8 cellular contexts compared by ENCODE assay signal in the genomic region with DNA sequence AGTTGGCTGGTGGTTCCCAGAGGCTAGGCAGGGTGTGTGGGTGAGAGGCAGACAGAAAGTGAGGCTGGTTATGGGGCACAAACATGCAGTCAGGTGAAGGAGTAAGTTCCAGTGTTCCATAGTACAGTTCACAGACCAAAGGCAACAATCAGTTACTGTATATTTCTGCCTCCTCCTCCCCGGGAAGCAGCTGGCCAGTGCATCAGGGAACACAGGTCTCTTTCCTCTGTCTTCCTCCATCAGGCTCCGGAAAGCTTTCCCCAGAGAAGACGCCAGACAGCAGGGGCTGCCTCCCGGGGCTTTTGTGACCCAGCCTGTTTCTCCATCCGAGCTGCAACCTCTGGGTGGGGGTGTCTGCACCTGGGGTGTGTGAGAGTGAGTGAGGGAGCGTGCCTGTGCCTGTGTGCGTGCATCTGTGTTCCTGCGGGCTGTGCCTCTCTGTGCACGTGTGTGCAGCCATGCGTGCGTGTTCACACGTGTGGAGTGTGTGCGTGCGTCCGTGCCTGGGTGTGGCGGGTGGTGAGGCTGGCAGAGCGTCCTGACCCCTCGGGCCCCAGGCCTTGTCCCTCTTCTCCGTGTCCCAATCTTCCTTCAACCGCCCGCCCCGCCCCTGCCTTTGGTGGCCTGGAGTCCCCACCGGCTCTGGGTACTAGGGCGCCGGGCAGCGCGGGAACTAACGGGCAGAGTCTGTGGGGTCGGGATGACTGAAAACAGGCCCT.
DNase-seq lines count a peak whose midpoint lies in the region; ATAC-seq and TF ChIP-seq lines count a peak whose summit lies in the region.
"Not testable (repeated sequence)": the region's sequence is repeated elsewhere in the genome, so short reads cannot be mapped to it uniquely, and the experiment has no call there.

No MANE protein-coding gene starts in this region.

- not testable (repeated sequence) for H3K36me3 Mint-ChIP-seq in T-cell; activated naive CD8-positive, alpha-beta T cell treated with anti-CD3 and anti-CD28 coated beads, Interleukin-2, amount 10 ng/mL, durations not matched to agents 7 days and 5 days

- intact Hi-C loops in Right ventricle myocardium inferior (cut with DNase I); ovary (cut with DNase I); tibial artery (cut with DNase I; ENCODE audit: low total_unique reads): not testable (repeated sequence)

- H3K4me1 Mint-ChIP-seq in T-cell; activated naive CD8-positive, alpha-beta T cell treated with anti-CD3 and anti-CD28 coated beads, Interleukin-2, amount 10 ng/mL, durations not matched to agents 7 days and 5 days: not testable (repeated sequence)

- not testable (repeated sequence) for H3K4me1 ChIP-seq in ovary (ENCODE audit: insufficient read depth); tibial artery

- DNase-seq in T-cell, result peak in 22 of 34 experiments; percentile 7 to 47 (median 24)
- DNase-seq in activated naive CD8-positive, alpha-beta T cell treated with anti-CD3 and anti-CD28 coated beads, Interleukin-2, amount 10 ng/mL, durations not matched to agents 7 days and 5 days, result peak; percentile 76
- DNase-seq in Right ventricle myocardium inferior (ENCODE audit: missing footprints); tibial artery: not testable (repeated sequence)
- peak in 2 of 5 donors; percentile 40 to 54 for DNase-seq in ovary

- H3K27ac ChIP-seq in ovary, tibial artery: not testable (repeated sequence)

- H3K27me3 ChIP-seq in ovary, tibial artery: not testable (repeated sequence)

- TF ChIP-seq EP300 in ovary (IDR thresholded peaks at IDR 0.05), result not testable (repeated sequence)

- not testable (repeated sequence) for H3K36me3 ChIP-seq in ovary, tibial artery

- H3K27ac Mint-ChIP-seq in T-cell; activated naive CD8-positive, alpha-beta T cell treated with anti-CD3 and anti-CD28 coated beads, Interleukin-2, amount 10 ng/mL, durations not matched to agents 7 days and 5 days: not testable (repeated sequence)

- WGBS in ovary, 3 donors, result 0 to 2% (median 1%) methylated on average over 20 to 26 of the region's 29 CpGs

- POLR2A ChIA-PET in T-cell (lab: Charles Lee); activated naive CD8-positive, alpha-beta T cell treated with anti-CD3 and anti-CD28 coated beads, Interleukin-2, amount 10 ng/mL, durations not matched to agents 7 days and 5 days (lab: Charles Lee): not testable (repeated sequence)

- not testable (repeated sequence) for H3K9me3 ChIP-seq in ovary, tibial artery

- ATAC-seq in GM18498 (IDR thresholded peaks at IDR 0.05; ENCODE audit: unreplicated experiment) (peak; percentile 59), GM21717 (IDR thresholded peaks at IDR 0.05; ENCODE audit: unreplicated experiment) (peak; percentile 42), HG03196 (IDR thresholded peaks at IDR 0.05; ENCODE audit: unreplicated experiment) (peak; percentile 41), T-cell (replicated peaks in 1 of 4) (peak; percentile 70 to 79 (median 74)), Right ventricle myocardium inferior (peak; percentile 52)
- peak; percentile 63 for ATAC-seq in activated naive CD8-positive, alpha-beta T cell treated with anti-CD3 and anti-CD28 coated beads, Interleukin-2, amount 10 ng/mL, durations not matched to agents 7 days and 5 days (ENCODE audit: low read depth)

- TF ChIP-seq POLR2A in ovary (IDR thresholded peaks at IDR 0.05), result not testable (repeated sequence)

- H3K4me3 Mint-ChIP-seq in T-cell, result peak overlapping the region; percentile 28 to 45 (median 39)
- peak overlapping the region; percentile 51 for H3K4me3 Mint-ChIP-seq in activated naive CD8-positive, alpha-beta T cell treated with anti-CD3 and anti-CD28 coated beads, Interleukin-2, amount 10 ng/mL, durations not matched to agents 7 days and 5 days

- H3K9me3 Mint-ChIP-seq in T-cell; activated naive CD8-positive, alpha-beta T cell treated with anti-CD3 and anti-CD28 coated beads, Interleukin-2, amount 10 ng/mL, durations not matched to agents 7 days and 5 days: not testable (repeated sequence)

- TF ChIP-seq CTCF in ovary (IDR thresholded peaks at IDR 0.05); tibial artery (IDR thresholded peaks at IDR 0.05): not testable (repeated sequence)

- H3K27me3 Mint-ChIP-seq in T-cell; activated naive CD8-positive, alpha-beta T cell treated with anti-CD3 and anti-CD28 coated beads, Interleukin-2, amount 10 ng/mL, durations not matched to agents 7 days and 5 days: not testable (repeated sequence)

- H3K4me3 ChIP-seq in ovary (peak overlapping the region; percentile 16), tibial artery (peak overlapping the region; percentile 33 to 44)

- CTCF ChIA-PET in T-cell (lab: Charles Lee), result not testable (repeated sequence)
